8 cellular contexts compared by ENCODE assay signal in the genomic region with DNA sequence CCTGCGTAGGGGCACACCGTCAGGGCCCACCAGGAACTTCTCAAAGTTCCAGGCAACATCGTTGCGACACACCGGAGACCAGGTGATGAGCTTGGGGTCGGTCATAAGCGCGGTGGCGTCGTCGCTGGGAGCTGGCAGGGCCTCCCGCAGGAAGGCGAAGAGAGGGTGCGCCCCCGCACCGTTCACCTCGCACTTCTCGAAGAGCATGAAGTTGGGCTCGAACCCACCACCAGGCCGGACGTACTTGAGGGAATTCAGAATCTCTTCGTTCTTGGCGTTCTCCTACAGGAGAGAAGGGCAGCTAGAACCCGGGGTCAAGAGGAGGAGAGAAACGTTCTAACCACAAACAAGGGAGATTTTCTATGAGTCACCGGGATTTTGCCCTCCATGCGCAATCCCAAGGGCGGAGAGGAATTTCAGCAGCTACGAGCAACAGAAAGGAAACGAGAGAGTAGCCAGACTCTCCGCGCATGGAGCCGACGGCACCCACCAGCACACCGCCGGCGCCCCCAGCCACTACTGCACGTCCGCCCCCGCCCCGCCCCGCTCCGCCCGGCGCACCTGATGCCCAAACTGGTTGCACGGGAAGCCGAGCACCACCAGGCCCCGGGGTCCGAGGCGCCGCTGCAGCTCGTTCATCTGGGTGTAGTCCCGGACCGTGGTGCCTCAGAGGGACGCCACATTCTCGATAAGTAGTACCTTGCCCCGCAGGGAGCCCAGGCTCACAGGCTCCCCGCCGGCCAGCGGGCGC. TPM values are rescaled to one million over a fixed set of nuclear protein-coding genes. Genes with fewer than 3 reads are reported as not detected.
A peak's percentile ranks its signal among the peaks of the same experiment; 100 is the strongest.
DNase-seq lines count a peak whose midpoint lies in the region; ATAC-seq, FAIRE-seq and TF ChIP-seq lines count a peak whose summit lies in the region.

No MANE protein-coding gene starts in this region.

- CTCF ChIA-PET in Caco-2 (lab: Charles Lee), result interaction anchor here (1.2 to 1.7 kb wide), 2 partner anchors 17 to 54 kb away, joined by 6 to 7 read pairs; a partner anchor contains a TSS

- TF ChIP-seq POLR2A in H54 (IDR thresholded peaks at IDR 0.05; ENCODE audit: low read depth, low read length) (no peak), tibial nerve (IDR thresholded peaks at IDR 0.05) (no peak)

- ATAC-seq in activated T-helper 17 cell treated with anti-CD3 and anti-CD28 coated beads, Interleukin-2, amount 50 U/mL, for 72 hours (replicated peaks), result peak; percentile 44

- peak overlapping the region; percentile 61 to 92 (median 86) for H3K27ac ChIP-seq in tibial nerve

- DNase-seq in Caco-2, result peak; percentile 49 to 59
- DNase-seq in H54 (ENCODE audit: insufficient read length, low spot score), result peak; percentile 51
- DNase-seq in NCI-H460 (ENCODE audit: extremely low read depth, low read depth), result peak; percentile 44
- peak; percentile 95 for DNase-seq in fibroblast of mammary gland (ENCODE audit: low read depth)
- peak; percentile 59 for DNase-seq in nephron progenitor cell
- DNase-seq in tibial nerve (ENCODE audit: low spot score in 2 of 2), result peak in 1 of 2 donors; percentile 31
- no peak for DNase-seq in NCI-H1436 (lab: John Stamatoyannopoulos, UW)

- H3K36me3 ChIP-seq in Caco-2 (ENCODE audit: control insufficient read depth, insufficient read depth, low read length), result peaks cover 7% of the 10 kb centered on the region
- H3K36me3 ChIP-seq in tibial nerve, result peaks cover 0 to 64% (median 23%) of the 10 kb centered on the region in 3 donors

- 1 to 17% methylated on average over 35 to 42 of the region's 61 CpGs for WGBS in tibial nerve, 2 donors

- peak overlapping the region; percentile 97 for H3K27ac Mint-ChIP-seq in Caco-2 (ENCODE audit: unreplicated experiment)
- H3K27ac Mint-ChIP-seq in activated T-helper 17 cell treated with anti-CD3 and anti-CD28 coated beads, Interleukin-2, amount 50 U/mL, for 72 hours, result peak overlapping the region; percentile 98
- H3K27ac Mint-ChIP-seq in nephron progenitor cell, result peak overlapping the region; percentile 97

- H3K4me3 Mint-ChIP-seq in Caco-2 (ENCODE audit: unreplicated experiment), result peak overlapping the region; percentile 96
- H3K4me3 Mint-ChIP-seq in activated T-helper 17 cell treated with anti-CD3 and anti-CD28 coated beads, Interleukin-2, amount 50 U/mL, for 72 hours, result peak overlapping the region; percentile 98
- peak overlapping the region; percentile 97 for H3K4me3 Mint-ChIP-seq in nephron progenitor cell

- no peaks in the 10 kb centered on the region for H3K27me3 ChIP-seq in Caco-2 (replicated peaks; ENCODE audit: control insufficient read depth, insufficient read depth, low read length)
- H3K27me3 ChIP-seq in tibial nerve, result no peaks in the 10 kb centered on the region

- H3K27me3 Mint-ChIP-seq in Caco-2 (ENCODE audit: insufficient read depth, unreplicated experiment) (no peaks in the 10 kb centered on the region), nephron progenitor cell (ENCODE audit: low read depth, poor library complexity) (peaks cover 4% of the 10 kb centered on the region)
- no peaks in the 10 kb centered on the region for H3K27me3 Mint-ChIP-seq in activated T-helper 17 cell treated with anti-CD3 and anti-CD28 coated beads, Interleukin-2, amount 50 U/mL, for 72 hours

- H3K4me3 ChIP-seq in Caco-2 (ENCODE audit: low read depth, low read length) (peak overlapping the region; percentile 81), fibroblast of mammary gland (ENCODE audit: control insufficient read depth, low read depth, low read length) (peak overlapping the region; percentile 67), tibial nerve (peak overlapping the region; percentile 48 to 91 (median 52))

- peaks cover 13% of the 10 kb centered on the region; the same call in 1 of the 2 replicates for H3K4me1 ChIP-seq in Caco-2
- peaks cover 0 to 50% (median 17%) of the 10 kb centered on the region in 4 donors for H3K4me1 ChIP-seq in tibial nerve

- TF ChIP-seq EP300 in tibial nerve (IDR thresholded peaks at IDR 0.05), result no peak

- BruUV-seq in Caco-2 (replicated peaks; lab: Mats Ljungman, UMichigan), result TSS peak; percentile 76

- H3K9me3 ChIP-seq in Caco-2, result no peaks in the 10 kb centered on the region
- H3K9me3 ChIP-seq in tibial nerve, result no peaks in the 10 kb centered on the region

- TF ChIP-seq CTCF in Caco-2 (IDR thresholded peaks at IDR 0.05; ENCODE audit: insufficient read depth in 1 of 2, low read depth in 1 of 2, low read length in 1 of 2, severe bottlenecking in 1 of 2, unreplicated experiment in 1 of 2) (no peak), fibroblast of mammary gland (conservative IDR thresholded peaks at IDR 0.05; ENCODE audit: control insufficient read depth, insufficient read depth, low read depth, low read length) (no peak), nephron progenitor cell (IDR thresholded peaks at IDR 0.05) (no peak), tibial nerve (IDR thresholded peaks at IDR 0.05) (no peak)

- H3K36me3 Mint-ChIP-seq in Caco-2 (ENCODE audit: insufficient read depth, unreplicated experiment) (peaks cover 94% of the 10 kb centered on the region), nephron progenitor cell (ENCODE audit: low read depth) (peaks cover 53% of the 10 kb centered on the region)
- H3K36me3 Mint-ChIP-seq in activated T-helper 17 cell treated with anti-CD3 and anti-CD28 coated beads, Interleukin-2, amount 50 U/mL, for 72 hours (ENCODE audit: low read depth), result peaks cover 82% of the 10 kb centered on the region

- H3K9me3 Mint-ChIP-seq in Caco-2 (ENCODE audit: unreplicated experiment) (no peaks in the 10 kb centered on the region), nephron progenitor cell (peaks cover 4% of the 10 kb centered on the region)
- H3K9me3 Mint-ChIP-seq in activated T-helper 17 cell treated with anti-CD3 and anti-CD28 coated beads, Interleukin-2, amount 50 U/mL, for 72 hours, result no peaks in the 10 kb centered on the region

- intact Hi-C loops in Caco-2 (cut with micrococcal nuclease; ENCODE audit: unreplicated experiment), result loop anchor here (1.0 to 2.0 kb wide), 2 partner anchors 17 to 55 kb away; a partner anchor contains a TSS

- POLR2A ChIA-PET in Caco-2 (lab: Charles Lee), result interaction anchor here (0.7 to 2.4 kb wide), 2 partner anchors 18 to 37 kb away, joined by 3 to 17 read pairs; a partner anchor contains a TSS

- no peak for FAIRE-seq in H54 (lab: Jason Lieb, UNC)

- H3K4me1 Mint-ChIP-seq in Caco-2 (ENCODE audit: low read depth, unreplicated experiment) (peaks cover 13% of the 10 kb centered on the region), nephron progenitor cell (peaks cover 28% of the 10 kb centered on the region)
- peaks cover 12% of the 10 kb centered on the region for H3K4me1 Mint-ChIP-seq in activated T-helper 17 cell treated with anti-CD3 and anti-CD28 coated beads, Interleukin-2, amount 50 U/mL, for 72 hours

RNA-seq across cellular contexts. Expression of a gene that starts 0.5 kb away (rescaled TPM):
- 197 and 201 TPM in 2 replicates for total RNA-seq in Caco-2 (2022)
- total RNA-seq in NCI-H460 (2014; rRNA removed; shearing (Covaris generic)), result 189 and 219 TPM in 2 replicates
- 112 and 202 TPM in 2 replicates for polyA plus RNA-seq in NCI-H460 (2014; cell fraction: nucleus; rRNA removed)
- total RNA-seq in activated T-helper 17 cell treated with anti-CD3 and anti-CD28 coated beads, Interleukin-2, amount 50 U/mL, for 72 hours, result 100 to 1,000 TPM; 133 to 221 TPM
- total RNA-seq in tibial nerve, result 100 to 1,000 TPM; 217 to 359 (median 310) TPM

RNA-seq across cellular contexts. Expression of a gene that starts 17.8 kb away (rescaled TPM):
- total RNA-seq in Caco-2 (2022) (36.4 and 37.8 TPM in 2 replicates), tibial nerve (10 to 100 TPM; 33.7 to 49.8 (median 46.0) TPM)
- total RNA-seq in NCI-H460 (2014; rRNA removed; shearing (Covaris generic)), result 7.9 and 12.6 TPM in 2 replicates
- polyA plus RNA-seq in NCI-H460 (2014; cell fraction: nucleus; rRNA removed), result 10.1 and 25.9 TPM in 2 replicates
- 10 to 100 TPM; 69.1 to 69.2 TPM for total RNA-seq in activated T-helper 17 cell treated with anti-CD3 and anti-CD28 coated beads, Interleukin-2, amount 50 U/mL, for 72 hours

RNA-seq across cellular contexts. Expression of a gene that starts 54.1 kb away (rescaled TPM):
- total RNA-seq in Caco-2 (2022) (338 and 348 TPM in 2 replicates), tibial nerve (100 to 1,000 TPM; 532 to 825 (median 698) TPM)
- total RNA-seq in NCI-H460 (2014; rRNA removed; shearing (Covaris generic)), result 433 and 440 TPM in 2 replicates
- 273 and 292 TPM in 2 replicates for polyA plus RNA-seq in NCI-H460 (2014; cell fraction: nucleus; rRNA removed)
- total RNA-seq in activated T-helper 17 cell treated with anti-CD3 and anti-CD28 coated beads, Interleukin-2, amount 50 U/mL, for 72 hours, result 100 to 1,000 TPM; 298 to 453 TPM

RNA-seq across cellular contexts. Expression of a gene that starts 54.6 kb away (rescaled TPM):
- total RNA-seq in Caco-2 (2022), result 14.2 and 15.5 TPM in 2 replicates
- 15.7 and 21.7 TPM in 2 replicates for total RNA-seq in NCI-H460 (2014; rRNA removed; shearing (Covaris generic))
- 14.6 and 17.2 TPM in 2 replicates for polyA plus RNA-seq in NCI-H460 (2014; cell fraction: nucleus; rRNA removed)
- total RNA-seq in activated T-helper 17 cell treated with anti-CD3 and anti-CD28 coated beads, Interleukin-2, amount 50 U/mL, for 72 hours, result 10 to 100 TPM; 14.3 to 18.0 TPM
- 10 to 100 TPM; 24.6 to 52.9 (median 30.1) TPM for total RNA-seq in tibial nerve
